In genomic region chr18:28174181-28174906, GRCh38 we compare ENCODE assay signal across 1 cellular context.
TF ChIP-seq lines count a peak whose summit lies in the region.

No MANE protein-coding gene starts in this region.

TF ChIP-seq in HepG2, 621 proteins besides CTCF, POLR2A, EP300 and RAD21 (continued from another document and continues in another):
- no peak for TF ChIP-seq ZNF564 (CRISPR knock-in tag; IDR thresholded peaks at IDR 0.05)
- no peak for TF ChIP-seq ZNF335 (CRISPR knock-in tag; IDR thresholded peaks at IDR 0.05)
- no peak for TF ChIP-seq TEAD3 (CRISPR knock-in tag; optimal IDR thresholded peaks at IDR 0.05; ENCODE audit: borderline replicate concordance)
- TF ChIP-seq, protein P1, sequence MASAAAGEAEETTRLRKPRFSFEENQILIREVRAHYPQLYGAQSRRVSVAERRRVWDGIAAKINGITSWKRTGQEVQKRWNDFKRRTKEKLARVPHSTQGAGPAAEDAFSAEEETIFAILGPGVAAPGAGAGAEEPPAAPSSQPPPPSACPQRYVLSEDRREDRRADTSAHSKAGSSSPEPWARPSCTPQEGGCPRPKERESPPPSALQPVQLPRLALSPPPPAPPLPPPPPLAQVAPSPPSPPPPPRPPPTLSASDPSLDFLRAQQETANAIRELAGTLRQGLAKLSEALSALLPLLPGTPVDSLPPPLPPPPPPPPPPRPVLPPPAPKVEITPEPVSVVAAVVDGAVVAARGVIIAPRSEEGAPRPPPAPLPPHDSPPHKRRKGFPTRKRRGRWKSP (CRISPR knock-in tag; IDR thresholded peaks at IDR 0.05): no peak
- no peak for TF ChIP-seq SMAD9 (CRISPR knock-in tag; IDR thresholded peaks at IDR 0.05)
- no peak for TF ChIP-seq ZNF317 (CRISPR knock-in tag; IDR thresholded peaks at IDR 0.05)
- no peak for TF ChIP-seq ZNF549 (CRISPR knock-in tag; IDR thresholded peaks at IDR 0.05)
- no peak for TF ChIP-seq SOX13 (IDR thresholded peaks at IDR 0.05)
- peak in 1 of 2 experiments; percentile 62; a peak in 1 of 4 replicates for TF ChIP-seq SOX13 (CRISPR knock-in tag; conservative IDR thresholded peaks at IDR 0.05 in 1 of 2, IDR thresholded peaks at IDR 0.05 in 1 of 2)
- no peak for TF ChIP-seq BRF2 (CRISPR knock-in tag; IDR thresholded peaks at IDR 0.05)
- TF ChIP-seq ZNF639 (CRISPR knock-in tag; conservative IDR thresholded peaks at IDR 0.05): no peak
- TF ChIP-seq, protein P2, sequence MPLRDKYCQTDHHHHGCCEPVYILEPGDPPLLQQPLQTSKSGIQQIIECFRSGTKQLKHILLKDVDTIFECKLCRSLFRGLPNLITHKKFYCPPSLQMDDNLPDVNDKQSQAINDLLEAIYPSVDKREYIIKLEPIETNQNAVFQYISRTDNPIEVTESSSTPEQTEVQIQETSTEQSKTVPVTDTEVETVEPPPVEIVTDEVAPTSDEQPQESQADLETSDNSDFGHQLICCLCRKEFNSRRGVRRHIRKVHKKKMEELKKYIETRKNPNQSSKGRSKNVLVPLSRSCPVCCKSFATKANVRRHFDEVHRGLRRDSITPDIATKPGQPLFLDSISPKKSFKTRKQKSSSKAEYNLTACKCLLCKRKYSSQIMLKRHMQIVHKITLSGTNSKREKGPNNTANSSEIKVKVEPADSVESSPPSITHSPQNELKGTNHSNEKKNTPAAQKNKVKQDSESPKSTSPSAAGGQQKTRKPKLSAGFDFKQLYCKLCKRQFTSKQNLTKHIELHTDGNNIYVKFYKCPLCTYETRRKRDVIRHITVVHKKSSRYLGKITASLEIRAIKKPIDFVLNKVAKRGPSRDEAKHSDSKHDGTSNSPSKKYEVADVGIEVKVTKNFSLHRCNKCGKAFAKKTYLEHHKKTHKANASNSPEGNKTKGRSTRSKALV (CRISPR knock-in tag; IDR thresholded peaks at IDR 0.05): no peak
- no peak for TF ChIP-seq NR2C2 (CRISPR knock-in tag; IDR thresholded peaks at IDR 0.05; ENCODE audit: borderline replicate concordance)
- TF ChIP-seq ZNF512B (CRISPR knock-in tag; IDR thresholded peaks at IDR 0.05; ENCODE audit: borderline replicate concordance): no peak
- TF ChIP-seq ZNF713 (CRISPR knock-in tag; IDR thresholded peaks at IDR 0.05): no peak
- TF ChIP-seq TCF7L2 (IDR thresholded peaks at IDR 0.05; ENCODE audit: low read depth, low read length): no peak
- TF ChIP-seq, protein P3, sequence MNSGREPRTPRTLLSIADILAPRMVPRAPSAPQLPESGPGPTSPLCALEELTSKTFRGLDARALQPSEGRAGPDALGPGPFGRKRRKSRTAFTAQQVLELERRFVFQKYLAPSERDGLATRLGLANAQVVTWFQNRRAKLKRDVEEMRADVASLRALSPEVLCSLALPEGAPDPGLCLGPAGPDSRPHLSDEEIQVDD (CRISPR knock-in tag; IDR thresholded peaks at IDR 0.05; ENCODE audit: borderline replicate concordance): no peak
- TF ChIP-seq U2AF1 (optimal IDR thresholded peaks at IDR 0.05; ENCODE audit: low read depth, low read length): no peak
- TF ChIP-seq TRIM22 (IDR thresholded peaks at IDR 0.05): no peak
- TF ChIP-seq BRD4 (CRISPR knock-in tag; IDR thresholded peaks at IDR 0.05): no peak
- TF ChIP-seq ZMYM3 (CRISPR knock-in tag; IDR thresholded peaks at IDR 0.05): no peak
- TF ChIP-seq ZNF224 (CRISPR knock-in tag; IDR thresholded peaks at IDR 0.05): no peak
- no peak for TF ChIP-seq ZSCAN21 (CRISPR knock-in tag; IDR thresholded peaks at IDR 0.05; ENCODE audit: borderline replicate concordance)
- no peak for TF ChIP-seq ZNF160 (CRISPR knock-in tag; IDR thresholded peaks at IDR 0.05)
- no peak for TF ChIP-seq MYC (CRISPR knock-in tag; IDR thresholded peaks at IDR 0.05; ENCODE audit: borderline replicate concordance)
- TF ChIP-seq IRF1 (CRISPR knock-in tag; IDR thresholded peaks at IDR 0.05; ENCODE audit: low read depth): no peak
- TF ChIP-seq CHD4 (IDR thresholded peaks at IDR 0.05; ENCODE audit: borderline replicate concordance, low read length): no peak
- no peak for TF ChIP-seq ZHX2 (IDR thresholded peaks at IDR 0.05; ENCODE audit: low read depth)
- no peak for TF ChIP-seq ZHX2 (CRISPR knock-in tag; IDR thresholded peaks at IDR 0.05; ENCODE audit: borderline replicate concordance)
- no peak for TF ChIP-seq RFXAP (CRISPR knock-in tag; IDR thresholded peaks at IDR 0.05; ENCODE audit: borderline replicate concordance)
- no peak for TF ChIP-seq ZNF609 (CRISPR knock-in tag; IDR thresholded peaks at IDR 0.05; ENCODE audit: borderline replicate concordance)
- TF ChIP-seq ZNF567 (CRISPR knock-in tag; IDR thresholded peaks at IDR 0.05; ENCODE audit: borderline replicate concordance): no peak
- no peak for TF ChIP-seq MAFF (IDR thresholded peaks at IDR 0.05; ENCODE audit: low read depth, low read length)
- no peak for TF ChIP-seq NFRKB (IDR thresholded peaks at IDR 0.05)
- TF ChIP-seq HOXA3 (CRISPR knock-in tag; IDR thresholded peaks at IDR 0.05): no peak; the same call in 1 of the 2 replicates
- no peak for TF ChIP-seq ZNF670 (CRISPR knock-in tag; IDR thresholded peaks at IDR 0.05; ENCODE audit: borderline replicate concordance)
- no peak for TF ChIP-seq ZNF253 (CRISPR knock-in tag; IDR thresholded peaks at IDR 0.05; ENCODE audit: borderline replicate concordance)
- TF ChIP-seq CREB1 (IDR thresholded peaks at IDR 0.05): no peak
- TF ChIP-seq CREB1 (CRISPR knock-in tag; IDR thresholded peaks at IDR 0.05): 0 out of 2 replicates have a peak, but pooled peaks have one; percentile 25
